Comparison of ENCODE assay signal across 15 cellular contexts in genomic region chr5:140324041-140324833, GRCh38. TPM values are rescaled to one million over a fixed set of nuclear protein-coding genes. Genes with fewer than 3 reads are reported as not detected.
A peak's percentile ranks its signal among the peaks of the same experiment; 100 is the strongest.
DNase-seq lines count a peak whose midpoint lies in the region; ATAC-seq, FAIRE-seq and TF ChIP-seq lines count a peak whose summit lies in the region.
"Had no signal": no experiment of that assay in that cellular context is flagged by ENCODE, and none has a peak within 500 bp of the region (broad histone marks: within the 10 kb centered on the region; RNA-seq: fewer than 3 reads in every experiment).

No MANE protein-coding gene starts in this region.

- no peaks in the 10 kb centered on the region for H3F3A ChIP-seq in PC-3 (ENCODE audit: low read length, unreplicated experiment)

- peak overlapping the region; percentile 81 for H3K9ac ChIP-seq in PC-3 (ENCODE audit: low read length)
- H3K9ac ChIP-seq in parathyroid adenoma: no peak overlapping the region

- H2AFZ ChIP-seq in PC-3 (ENCODE audit: low read length) (peak overlapping the region; percentile 4; the same call in 1 of the 2 replicates), parathyroid adenoma (peak overlapping the region; percentile 6)

- intact Hi-C loops in CD14-positive monocyte (cut with micrococcal nuclease) (loop anchor here (2.0 to 5.0 kb wide), 2 partner anchors 17 to 62 kb away; no protein-coding TSS in a partner anchor), PC-3 (cut with micrococcal nuclease) (no loop called here), dorsolateral prefrontal cortex (cut with DNase I) (no loop called here)

- peak overlapping the region; percentile 98 for H3K27ac ChIP-seq in PC-3 (ENCODE audit: low read length)
- peak overlapping the region; percentile 25 to 54 for H3K27ac ChIP-seq in esophagus (ENCODE audit: low read depth in 2 of 2, low read length in 1 of 2)
- peak overlapping the region; percentile 61 for H3K27ac ChIP-seq in parathyroid adenoma
- H3K27ac ChIP-seq in dorsolateral prefrontal cortex: peak overlapping the region in 29 of 59 donors; percentile 2 to 87 (median 73)

- POLR2A ChIA-PET in PC-3 (lab: Charles Lee; ENCODE audit: unreplicated experiment): interaction anchor here (1.9 kb wide), 1 partner anchor 63 kb away, joined by 16 read pairs; no protein-coding TSS in a partner anchor

- H3K4me1 Mint-ChIP-seq in CD14-positive monocyte: peaks cover 74% of the 10 kb centered on the region

- CTCF ChIA-PET in PC-3 (lab: Charles Lee): interaction anchor here (2.3 kb wide), 1 partner anchor 22 kb away, joined by 10 read pairs; the partner anchor contains the start of gene HBEGF

- H3K79me2 ChIP-seq in PC-3 (ENCODE audit: low read length): no peaks in the 10 kb centered on the region
- H3K79me2 ChIP-seq in parathyroid adenoma: no peaks in the 10 kb centered on the region

- no peak for FAIRE-seq in urothelium cell line (lab: Jason Lieb, UNC)
- FAIRE-seq: GM12891 had no signal

- H3K4me3 Mint-ChIP-seq in CD14-positive monocyte: peak overlapping the region in 1 of 2 donors; percentile 21
- H3K4me3 Mint-ChIP-seq: activated T-helper 1 cell treated with anti-CD3 and anti-CD28 coated beads, Interleukin-12 subunit alpha, Interleukin-12 subunit beta, Interleukin-2, Interleukin-4 antibody, amounts not matched to agents 30 ng/mL and 10 ng/mL and 1 ng/mL, durations not matched to agents 14 hours and 24 hours and 36 hours; stimulated activated memory B cell treated with anti-CD40 and anti-IgM and Interleukin-4, amounts not matched to agents 10 μg/mL and 1 μg/mL and 100 μg/mL, for 72 hours had no signal

- H3K4me3 ChIP-seq in PC-3 (ENCODE audit: low read length) (no peak overlapping the region), esophagus (ENCODE audit: low read depth in 1 of 2, low read length in 2 of 2) (no peak overlapping the region), parathyroid adenoma (ENCODE audit: low read depth, low read length) (no peak overlapping the region), dorsolateral prefrontal cortex (no peak overlapping the region)
- H3K4me3 ChIP-seq: gastroesophageal sphincter, Peyer's patch had no signal

- 61 to 75% methylated on average over 5 of the region's 5 CpGs for WGBS in esophagus, 2 donors

- DNase-seq in CD14-positive monocyte (ENCODE audit: low spot score): peak; percentile 57
- DNase-seq in PC-3: peak; percentile 54
- no peak for DNase-seq in urothelium cell line (ENCODE audit: low spot score)
- DNase-seq in NCI-H2171 (lab: John Stamatoyannopoulos, UW): no peak
- no peak for DNase-seq in UCSD-AML1 (lab: John Stamatoyannopoulos, UW; ENCODE audit: unreplicated experiment)
- no peak for DNase-seq in dorsolateral prefrontal cortex
- DNase-seq: activated CD4-positive, CD25-positive, alpha-beta regulatory T cell; central memory CD4-positive, alpha-beta T cell had no signal

- H3K36me3 ChIP-seq in PC-3 (ENCODE audit: low read depth, low read length): no peaks in the 10 kb centered on the region
- H3K36me3 ChIP-seq in esophagus (ENCODE audit: control insufficient read depth in 2 of 2, insufficient read depth in 2 of 2, low read length in 1 of 2): no peaks in the 10 kb centered on the region
- H3K36me3 ChIP-seq in parathyroid adenoma (ENCODE audit: control insufficient read depth, insufficient read depth, low read length): no peaks in the 10 kb centered on the region
- H3K36me3 ChIP-seq: gastroesophageal sphincter, Peyer's patch had no signal

- H3K27ac Mint-ChIP-seq in CD14-positive monocyte: peak overlapping the region; percentile 69 to 92 (median 88)
- H3K27ac Mint-ChIP-seq: activated T-helper 1 cell treated with anti-CD3 and anti-CD28 coated beads, Interleukin-12 subunit alpha, Interleukin-12 subunit beta, Interleukin-2, Interleukin-4 antibody, amounts not matched to agents 30 ng/mL and 10 ng/mL and 1 ng/mL, durations not matched to agents 14 hours and 24 hours and 36 hours; stimulated activated memory B cell treated with anti-CD40 and anti-IgM and Interleukin-4, amounts not matched to agents 10 μg/mL and 1 μg/mL and 100 μg/mL, for 72 hours had no signal

- H3K27me3 Mint-ChIP-seq in CD14-positive monocyte (ENCODE audit: low read depth in 3 of 3): peaks cover 0 to 5% (median 4%) of the 10 kb centered on the region in 3 donors
- H3K27me3 Mint-ChIP-seq: stimulated activated memory B cell treated with anti-CD40 and anti-IgM and Interleukin-4, amounts not matched to agents 10 μg/mL and 1 μg/mL and 100 μg/mL, for 72 hours had no signal

- H3K4me2 ChIP-seq in PC-3 (ENCODE audit: low read length) (peak overlapping the region; percentile 73), parathyroid adenoma (ENCODE audit: low read length) (no peak overlapping the region)

- H3K4me1 ChIP-seq in PC-3 (ENCODE audit: insufficient read depth, low read length) (peaks cover 44% of the 10 kb centered on the region), esophagus (ENCODE audit: control insufficient read depth in 2 of 2, insufficient read depth in 2 of 2, low read length in 1 of 2) (peaks cover 3 to 13% of the 10 kb centered on the region in 2 donors), parathyroid adenoma (peaks cover 16% of the 10 kb centered on the region)

- no peaks in the 10 kb centered on the region for H3K9me3 ChIP-seq in PC-3 (ENCODE audit: low read length)
- no peaks in the 10 kb centered on the region for H3K9me3 ChIP-seq in esophagus (ENCODE audit: control insufficient read depth in 2 of 2, insufficient read depth in 1 of 2, low read depth in 1 of 2, low read length in 1 of 2)
- no peaks in the 10 kb centered on the region for H3K9me3 ChIP-seq in parathyroid adenoma (ENCODE audit: control insufficient read depth, low read length)
- H3K9me3 ChIP-seq: gastroesophageal sphincter, Peyer's patch had no signal

- H3K9me2 ChIP-seq in PC-3 (replicated peaks; ENCODE audit: low read length): no peaks in the 10 kb centered on the region

- no peak for TF ChIP-seq CTCF in CD14-positive monocyte (IDR thresholded peaks at IDR 0.05)
- TF ChIP-seq CTCF in PC-3 (conservative IDR thresholded peaks at IDR 0.05; ENCODE audit: low read depth, low read length): no peak
- TF ChIP-seq CTCF in parathyroid adenoma (IDR thresholded peaks at IDR 0.05): no peak
- no peak for TF ChIP-seq CTCF in dorsolateral prefrontal cortex (IDR thresholded peaks at IDR 0.05 in 54 of 56, conservative IDR thresholded peaks at IDR 0.05 in 2 of 56; ENCODE audit: low read depth in 1 of 56, partially characterized antibody in 56 of 56)

- peak; percentile 18 for ATAC-seq in PC-3
- ATAC-seq: stimulated activated memory B cell treated with anti-CD40 and anti-IgM and Interleukin-4, amounts not matched to agents 10 μg/mL and 1 μg/mL and 100 μg/mL, for 72 hours had no signal

- H3K36me3 Mint-ChIP-seq in CD14-positive monocyte: peaks cover 6 to 12% of the 10 kb centered on the region in 2 donors
- H3K36me3 Mint-ChIP-seq: stimulated activated memory B cell treated with anti-CD40 and anti-IgM and Interleukin-4, amounts not matched to agents 10 μg/mL and 1 μg/mL and 100 μg/mL, for 72 hours had no signal

- H3K9me3 Mint-ChIP-seq in CD14-positive monocyte: peaks cover 0 to 5% (median 0%) of the 10 kb centered on the region in 7 donors
- H3K9me3 Mint-ChIP-seq: activated T-helper 1 cell treated with anti-CD3 and anti-CD28 coated beads, Interleukin-12 subunit alpha, Interleukin-12 subunit beta, Interleukin-2, Interleukin-4 antibody, amounts not matched to agents 30 ng/mL and 10 ng/mL and 1 ng/mL, durations not matched to agents 14 hours and 24 hours and 36 hours; stimulated activated memory B cell treated with anti-CD40 and anti-IgM and Interleukin-4, amounts not matched to agents 10 μg/mL and 1 μg/mL and 100 μg/mL, for 72 hours had no signal

- no TSS peak for BruUV-seq in PC-3 (replicated peaks; lab: Mats Ljungman, UMichigan)

- H3K27me3 ChIP-seq in PC-3 (ENCODE audit: low read length) (no peaks in the 10 kb centered on the region), esophagus (ENCODE audit: control insufficient read depth in 1 of 2, insufficient read depth in 2 of 2, low read length in 2 of 2) (no peaks in the 10 kb centered on the region), parathyroid adenoma (ENCODE audit: control insufficient read depth, insufficient read depth, low read length) (no peaks in the 10 kb centered on the region), dorsolateral prefrontal cortex (no peaks in the 10 kb centered on the region)
- H3K27me3 ChIP-seq: gastroesophageal sphincter, Peyer's patch had no signal

- H4K20me1 ChIP-seq in PC-3 (ENCODE audit: low read length): no peaks in the 10 kb centered on the region

RNA-seq across cellular contexts. Expression of gene PFDN1, which starts 21.3 kb away (rescaled TPM):
- polyA plus RNA-seq in CD14-positive monocyte (100 to 1,000 TPM in 1 of 2 donors, 10 to 100 TPM in 1; 82.2 to 105 TPM), esophagus (10 to 100 TPM; 65.4 to 67.6 TPM)
- total RNA-seq in PC-3 (2014; rRNA removed) (91.9 and 125 TPM in 2 replicates), dorsolateral prefrontal cortex (10 to 100 TPM; 43.9 to 80.3 (median 64.1) TPM)

RNA-seq across cellular contexts. Expression of gene HBEGF, which starts 22.2 kb away (rescaled TPM):
- polyA plus RNA-seq in CD14-positive monocyte (10 to 100 TPM; 25.2 to 31.6 TPM), esophagus (10 to 100 TPM in 1 of 2 donors, 1 to 10 TPM in 1; 9.3 to 23.5 TPM)
- total RNA-seq in PC-3 (2014; rRNA removed) (82.6 and 85.9 TPM in 2 replicates), dorsolateral prefrontal cortex (10 to 100 TPM in 46 of 120 experiments, 1 to 10 TPM in 74; 5.3 to 27.6 (median 9.3) TPM)

RNA-seq across cellular contexts. Expression of gene SLC4A9, which starts 35.8 kb away (rescaled TPM):
- not detected for polyA plus RNA-seq in CD14-positive monocyte
- total RNA-seq in PC-3 (2014; rRNA removed): 0.29 TPM in 1 of 2 replicates, not detected in the other
- under 1 TPM; 0.14 to 0.20 TPM for polyA plus RNA-seq in esophagus
- 1 to 10 TPM in 89 of 120 experiments, under 1 TPM in 31; 0.28 to 4.5 (median 1.6) TPM for total RNA-seq in dorsolateral prefrontal cortex
- total RNA-seq: activated T-helper 1 cell treated with anti-CD3 and anti-CD28 coated beads, Interleukin-12 subunit alpha, Interleukin-12 subunit beta, Interleukin-2, Interleukin-4 antibody, amounts not matched to agents 30 ng/mL and 10 ng/mL and 1 ng/mL, durations not matched to agents 14 hours and 24 hours and 36 hours; gastroesophageal sphincter had no signal

Comparison
In these comparisons a context has a peak if more than half of its experiments do, and no peak if none do; other contexts are left out.
1. DNase-seq: peak in CD14-positive monocyte (single experiment) and PC-3 (single experiment); none in urothelium cell line (single experiment), NCI-H2171 (single experiment), UCSD-AML1 (single experiment) and dorsolateral prefrontal cortex (0 of 10).
2. intact Hi-C loops: an anchor here in CD14-positive monocyte (2.0 to 5.0 kb wide); none called in PC-3 and dorsolateral prefrontal cortex.